ENCODE assay signal across 21 cellular contexts in the genomic region with DNA sequence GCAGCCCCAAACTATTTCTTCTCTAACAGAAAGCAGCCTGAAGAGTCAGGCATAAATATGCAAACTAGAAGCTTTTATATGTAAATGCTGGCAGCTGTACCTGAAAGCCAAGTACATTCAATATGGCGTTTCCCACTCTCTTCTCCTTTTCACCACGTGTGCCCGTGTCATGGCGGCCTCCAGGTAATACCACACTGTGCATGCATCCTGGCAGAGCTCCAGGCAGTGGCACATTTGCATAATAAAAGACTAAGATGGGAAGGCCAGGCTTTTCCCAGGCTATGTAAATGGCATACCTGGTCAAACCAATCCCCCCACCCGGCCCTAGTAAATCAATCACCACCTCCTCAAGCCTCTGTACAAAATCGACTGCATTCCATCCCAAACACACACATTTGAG.
DNase-seq lines count a peak whose midpoint lies in the region; ATAC-seq, FAIRE-seq and TF ChIP-seq lines count a peak whose summit lies in the region.
"Had no signal": no experiment of that assay in that cellular context is flagged by ENCODE, and none has a peak within 500 bp of the region (broad histone marks: within the 10 kb centered on the region; RNA-seq: fewer than 3 reads in every experiment).

No MANE protein-coding gene starts in this region.

- H3K4me3 ChIP-seq in mammary epithelial cell (replicated peaks in 1 of 3; ENCODE audit: insufficient read depth in 1 of 3, low read depth in 2 of 3, low read length in 3 of 3): no peak overlapping the region
- H3K4me3 ChIP-seq in breast epithelium: no peak overlapping the region
- H3K4me3 ChIP-seq in small intestine (ENCODE audit: low read depth in 1 of 2, low read length in 2 of 2): no peak overlapping the region
- H3K4me3 ChIP-seq: BLaER1 treated with 17β-estradiol and CSF1 and Interleukin-3, amounts not matched to agents 10 nM and 100 nM had no signal

- no peak for DNase-seq in mammary epithelial cell
- DNase-seq in breast epithelium (ENCODE audit: low spot score in 2 of 2): no peak
- peak; percentile 1 for DNase-seq in NCI-H2107 (lab: John Stamatoyannopoulos, UW)
- DNase-seq in WTC11 (ENCODE audit: low spot score): peak; percentile 86
- no peak for DNase-seq in effector CD4-positive, alpha-beta T cell
- DNase-seq in small intestine: no peak
- DNase-seq in GM03348 (ENCODE audit: low spot score): no peak
- DNase-seq: activated CD4-positive, alpha-beta T cell treated with anti-CD3 and anti-CD28 coated beads, Interleukin-2, amount 10 ng/mL, durations not matched to agents 24 days and 14 days; activated naive CD4-positive, alpha-beta T cell treated with anti-CD3 and anti-CD28 coated beads, Interleukin-2, amount 50 U/mL, for 16 hours; caudate nucleus; glutamatergic neuron; KBM-7; MM.1S; NK-92 treated with Interleukin-12 subunit alpha and Interleukin-12 subunit beta, amount 100 ng/mL, for 24 hours; substantia nigra had no signal

- no peak overlapping the region for H3K9ac ChIP-seq in mammary epithelial cell (ENCODE audit: insufficient read depth, low read length)
- H3K9ac ChIP-seq: BLaER1 treated with 17β-estradiol and CSF1 and Interleukin-3, amounts not matched to agents 10 nM and 100 nM had no signal

- H3K27me3 Mint-ChIP-seq in WTC11 (ENCODE audit: low read depth): no peaks in the 10 kb centered on the region
- H3K27me3 Mint-ChIP-seq: activated CD4-positive, alpha-beta T cell treated with anti-CD3 and anti-CD28 coated beads, Interleukin-2, amount 10 ng/mL, durations not matched to agents 24 days and 14 days; dendritic cell treated with granulocyte-macrophage colony-stimulating factor and Interleukin-4, amounts not matched to agents 40 ng/mL and 50 ng/mL, for 4 days had no signal

- no peak overlapping the region for H3K4me2 ChIP-seq in mammary epithelial cell (ENCODE audit: insufficient read depth, low read depth, low read length)
- H3K4me2 ChIP-seq: BLaER1 treated with 17β-estradiol and CSF1 and Interleukin-3, amounts not matched to agents 10 nM and 100 nM had no signal

- dilution Hi-C loops in mammary epithelial cell (cut with HindIII; ENCODE audit: low sequenced_read_pairs): no loop called here

- POLR2A ChIA-PET in WTC11 (lab: Charles Lee): no interaction called here

- peak overlapping the region; percentile 71 for H2AFZ ChIP-seq in mammary epithelial cell (ENCODE audit: low read depth, low read length)

- FAIRE-seq in small intestine (lab: Jason Lieb, UNC): no peak
- FAIRE-seq: islet of Langerhans, RCC 7860 had no signal

- 39% methylated on average over 6 of the region's 6 CpGs for WGBS in mammary epithelial cell (ENCODE audit: low coverage, missing lambda C conversion rate)
- WGBS in small intestine, 3 donors: 59 to 70% (median 64%) methylated on average over 6 of the region's 6 CpGs

- no peaks in the 10 kb centered on the region for H4K20me1 ChIP-seq in mammary epithelial cell (ENCODE audit: insufficient read depth, low read length)
- H4K20me1 ChIP-seq: BLaER1 treated with 17β-estradiol and CSF1 and Interleukin-3, amounts not matched to agents 10 nM and 100 nM had no signal

- no peaks in the 10 kb centered on the region for H3K36me3 ChIP-seq in mammary epithelial cell (ENCODE audit: insufficient read depth, low read length)
- H3K36me3 ChIP-seq in breast epithelium: no peaks in the 10 kb centered on the region
- H3K36me3 ChIP-seq in small intestine (ENCODE audit: control insufficient read depth in 2 of 2, insufficient read depth in 2 of 2, low read length in 2 of 2): no peaks in the 10 kb centered on the region
- H3K36me3 ChIP-seq: BLaER1 treated with 17β-estradiol and CSF1 and Interleukin-3, amounts not matched to agents 10 nM and 100 nM had no signal

- peaks cover 35% of the 10 kb centered on the region for H3K36me3 Mint-ChIP-seq in WTC11

- H3K9me3 Mint-ChIP-seq in WTC11: peaks cover 34% of the 10 kb centered on the region
- H3K9me3 Mint-ChIP-seq: activated CD4-positive, alpha-beta T cell treated with anti-CD3 and anti-CD28 coated beads, Interleukin-2, amount 10 ng/mL, durations not matched to agents 24 days and 14 days; activated T-helper 1 cell treated with anti-CD3 and anti-CD28 coated beads, Interleukin-12 subunit alpha, Interleukin-12 subunit beta, Interleukin-2, Interleukin-4 antibody, amounts not matched to agents 30 ng/mL and 10 ng/mL and 1 ng/mL, durations not matched to agents 14 hours and 24 hours and 36 hours; dendritic cell treated with granulocyte-macrophage colony-stimulating factor and Interleukin-4, amounts not matched to agents 40 ng/mL and 50 ng/mL, for 4 days had no signal

- no TSS peak for BruUV-seq in mammary epithelial cell (replicated peaks; lab: Mats Ljungman, UMichigan)

- peak overlapping the region; percentile 99 for H3K27ac Mint-ChIP-seq in WTC11
- H3K27ac Mint-ChIP-seq: activated CD4-positive, alpha-beta T cell treated with anti-CD3 and anti-CD28 coated beads, Interleukin-2, amount 10 ng/mL, durations not matched to agents 24 days and 14 days; activated T-helper 1 cell treated with anti-CD3 and anti-CD28 coated beads, Interleukin-12 subunit alpha, Interleukin-12 subunit beta, Interleukin-2, Interleukin-4 antibody, amounts not matched to agents 30 ng/mL and 10 ng/mL and 1 ng/mL, durations not matched to agents 14 hours and 24 hours and 36 hours; dendritic cell treated with granulocyte-macrophage colony-stimulating factor and Interleukin-4, amounts not matched to agents 40 ng/mL and 50 ng/mL, for 4 days had no signal

- no peaks in the 10 kb centered on the region for H3K9me3 ChIP-seq in mammary epithelial cell (replicated peaks; ENCODE audit: insufficient read depth, low read length)
- no peaks in the 10 kb centered on the region for H3K9me3 ChIP-seq in breast epithelium
- H3K9me3 ChIP-seq in small intestine (ENCODE audit: control insufficient read depth, low read depth): no peaks in the 10 kb centered on the region
- H3K9me3 ChIP-seq: BLaER1 treated with 17β-estradiol and CSF1 and Interleukin-3, amounts not matched to agents 10 nM and 100 nM had no signal

- CTCF ChIA-PET in mammary epithelial cell (lab: Charles Lee; ENCODE audit: low non-redundant PET): no interaction called here
- CTCF ChIA-PET in WTC11 (lab: Charles Lee): interaction anchor here (1.0 to 1.7 kb wide), 2 partner anchors 64 to 68 kb away, joined by 3 to 5 read pairs; no protein-coding TSS in a partner anchor

- H3K79me2 ChIP-seq in mammary epithelial cell (ENCODE audit: insufficient read depth, low read length): no peaks in the 10 kb centered on the region

- peak overlapping the region; percentile 14; the same call in 1 of the 2 replicates for H3K4me3 Mint-ChIP-seq in WTC11
- H3K4me3 Mint-ChIP-seq: activated CD4-positive, alpha-beta T cell treated with anti-CD3 and anti-CD28 coated beads, Interleukin-2, amount 10 ng/mL, durations not matched to agents 24 days and 14 days; activated T-helper 1 cell treated with anti-CD3 and anti-CD28 coated beads, Interleukin-12 subunit alpha, Interleukin-12 subunit beta, Interleukin-2, Interleukin-4 antibody, amounts not matched to agents 30 ng/mL and 10 ng/mL and 1 ng/mL, durations not matched to agents 14 hours and 24 hours and 36 hours; dendritic cell treated with granulocyte-macrophage colony-stimulating factor and Interleukin-4, amounts not matched to agents 40 ng/mL and 50 ng/mL, for 4 days had no signal

- peaks cover 47% of the 10 kb centered on the region for H3K4me1 Mint-ChIP-seq in WTC11
- H3K4me1 Mint-ChIP-seq: activated CD4-positive, alpha-beta T cell treated with anti-CD3 and anti-CD28 coated beads, Interleukin-2, amount 10 ng/mL, durations not matched to agents 24 days and 14 days had no signal

- H3K27me3 ChIP-seq in mammary epithelial cell (ENCODE audit: insufficient read depth, low read length): no peaks in the 10 kb centered on the region
- no peaks in the 10 kb centered on the region for H3K27me3 ChIP-seq in breast epithelium
- no peaks in the 10 kb centered on the region for H3K27me3 ChIP-seq in small intestine (ENCODE audit: control insufficient read depth in 2 of 2, insufficient read depth in 2 of 2, low read length in 2 of 2)
- H3K27me3 ChIP-seq: BLaER1 treated with 17β-estradiol and CSF1 and Interleukin-3, amounts not matched to agents 10 nM and 100 nM had no signal

- TF ChIP-seq CTCF in mammary epithelial cell (conservative IDR thresholded peaks at IDR 0.05 in 1 of 2, IDR thresholded peaks at IDR 0.05 in 1 of 2; ENCODE audit: extremely low read depth in 1 of 2, insufficient read depth in 1 of 2, low read depth in 1 of 2, low read length in 2 of 2): no peak
- no peak for TF ChIP-seq CTCF in breast epithelium (IDR thresholded peaks at IDR 0.05)
- TF ChIP-seq CTCF in WTC11 (IDR thresholded peaks at IDR 0.05): no peak

- in situ Hi-C loops in mammary epithelial cell (cut with MboI; ENCODE audit: low sequenced_read_pairs in 2 of 2): no loop called here

- TF ChIP-seq POLR2A in breast epithelium (IDR thresholded peaks at IDR 0.05): no peak

- H3K4me1 ChIP-seq in mammary epithelial cell (ENCODE audit: insufficient read depth, low read length): no peaks in the 10 kb centered on the region
- no peaks in the 10 kb centered on the region for H3K4me1 ChIP-seq in breast epithelium
- no peaks in the 10 kb centered on the region for H3K4me1 ChIP-seq in small intestine (ENCODE audit: control insufficient read depth in 2 of 2, insufficient read depth in 1 of 2, low read depth in 1 of 2, low read length in 1 of 2)

- ATAC-seq in WTC11: peak; percentile 96
- no peak for ATAC-seq in GM18868 (IDR thresholded peaks at IDR 0.05; ENCODE audit: unreplicated experiment)

- H3K27ac ChIP-seq in mammary epithelial cell (ENCODE audit: insufficient read depth, low read depth, low read length) (no peak overlapping the region), breast epithelium (no peak overlapping the region), small intestine (ENCODE audit: low read depth in 1 of 2, low read length in 1 of 2) (no peak overlapping the region)
- H3K27ac ChIP-seq: BLaER1 treated with 17β-estradiol and CSF1 and Interleukin-3, amounts not matched to agents 10 nM and 100 nM had no signal

- intact Hi-C loops in mammary epithelial cell (cut with micrococcal nuclease) (no loop called here), breast epithelium (cut with DNase I; ENCODE audit: low total_unique reads) (no loop called here)

TF ChIP-seq in WTC11, 78 proteins besides CTCF, POLR2A, EP300 and RAD21 (continues in another document):
- no peak for TF ChIP-seq ZNF121 (CRISPR knock-in tag; IDR thresholded peaks at IDR 0.05)

Comparison
In these comparisons a context has a peak if more than half of its experiments do, and no peak if none do; other contexts are left out.
1. DNase-seq: peak in NCI-H2107 (single experiment) and WTC11 (single experiment); none in mammary epithelial cell (single experiment), breast epithelium (0 of 2), effector CD4-positive, alpha-beta T cell (single experiment), small intestine (single experiment) and GM03348 (single experiment).